ENCODE assay signal across 29 cellular contexts in genomic region chr9:38281196-38281595, GRCh38.
"Had no signal": no experiment of that assay in that cellular context is flagged by ENCODE, and none has a peak within 500 bp of the region (broad histone marks: within the 10 kb centered on the region; RNA-seq: fewer than 3 reads in every experiment).

No MANE protein-coding gene starts in this region.

- H3K4me1 ChIP-seq: left lung, lower lobe of right lung, parathyroid adenoma, psoas muscle, right lobe of liver, tibial nerve, uterus had no signal

- H3K27me3 ChIP-seq: left lung, neutrophil, right lobe of liver, tibial nerve, uterus had no signal

- H3K79me2 ChIP-seq: parathyroid adenoma had no signal

- H3K4me2 ChIP-seq: neural progenitor cell, smooth muscle cell had no signal

- H3K4me1 Mint-ChIP-seq: naive B cell; stimulated activated memory B cell treated with anti-CD40 and anti-IgM and Interleukin-4, amounts not matched to agents 10 μg/mL and 1 μg/mL and 100 μg/mL, for 72 hours had no signal

- ATAC-seq: left colon; left lung; lower lobe of right lung; natural killer cell; psoas muscle; stimulated activated memory B cell treated with anti-CD40 and anti-IgM and Interleukin-4, amounts not matched to agents 10 μg/mL and 1 μg/mL and 100 μg/mL, for 72 hours; stimulated activated naive CD8-positive, alpha-beta T cell treated with anti-CD3 and anti-CD28 coated beads, Interleukin-15, amount 100 ng/mL, for 72 hours had no signal

- H3K27ac ChIP-seq: left lung, lower lobe of right lung, neural progenitor cell, neutrophil, parathyroid adenoma, psoas muscle, right lobe of liver, tibial nerve, uterus had no signal

- DNase-seq: hippocampal formation; immature natural killer cell; kidney; left colon; left lung; lower lobe of right lung; mammary epithelial cell; mesenchymal stem cell; naive B cell; natural killer cell; nephron progenitor cell; psoas muscle; stimulated activated CD4-positive, alpha-beta T cell treated with anti-CD3 and anti-CD28 coated beads, Interleukin-1b, Interleukin-23, amount 100 ng/mL, for 48 hours; stimulated activated CD4-positive, alpha-beta T cell treated with anti-CD3 and anti-CD28 coated beads, Interleukin-2, amount 100 ng/mL, for 48 hours; stimulated activated CD4-positive, alpha-beta T cell treated with anti-CD3 and anti-CD28 coated beads, Interleukin-4, amount 100 ng/mL, for 4 hours; stimulated activated CD8-positive, alpha-beta memory T cell treated with anti-CD3 and anti-CD28 coated beads, Interleukin-4, amount 100 ng/mL, for 48 hours; stimulated activated naive CD4-positive, alpha-beta T cell treated with Interleukin-2 at 50 U/mL for 16 hours; stimulated activated naive CD8-positive, alpha-beta T cell treated with anti-CD3 and anti-CD28 coated beads, Interleukin-15, amount 100 ng/mL, for 72 hours; substantia nigra; uterus had no signal

- H3K36me3 ChIP-seq: left lung, lower lobe of right lung, neural progenitor cell, neutrophil, right lobe of liver, tibial nerve, uterus had no signal

- H3K36me3 Mint-ChIP-seq: immature natural killer cell; mesothelial cell of epicardium; naive B cell; natural killer cell; neural progenitor cell; stimulated activated memory B cell treated with anti-CD40 and anti-IgM and Interleukin-4, amounts not matched to agents 10 μg/mL and 1 μg/mL and 100 μg/mL, for 72 hours; type B pancreatic cell had no signal

- H3K27ac Mint-ChIP-seq: immature natural killer cell; mesothelial cell of epicardium; naive B cell; nephron progenitor cell; stimulated activated memory B cell treated with anti-CD40 and anti-IgM and Interleukin-4, amounts not matched to agents 10 μg/mL and 1 μg/mL and 100 μg/mL, for 72 hours; stimulated activated naive CD8-positive, alpha-beta T cell treated with anti-CD3 and anti-CD28 coated beads, Interleukin-15, amount 100 ng/mL, for 72 hours; type B pancreatic cell had no signal

- H3K9me3 Mint-ChIP-seq: immature natural killer cell; mesothelial cell of epicardium; natural killer cell; nephron progenitor cell; neural progenitor cell; stimulated activated memory B cell treated with anti-CD40 and anti-IgM and Interleukin-4, amounts not matched to agents 10 μg/mL and 1 μg/mL and 100 μg/mL, for 72 hours; stimulated activated naive CD8-positive, alpha-beta T cell treated with anti-CD3 and anti-CD28 coated beads, Interleukin-15, amount 100 ng/mL, for 72 hours; type B pancreatic cell had no signal

- H3K4me3 ChIP-seq: left lung, lower lobe of right lung, neural progenitor cell, psoas muscle, right lobe of liver, smooth muscle cell, tibial nerve, uterus had no signal

- H3K9ac ChIP-seq: neural progenitor cell, parathyroid adenoma had no signal

- H2AFZ ChIP-seq: neural progenitor cell, parathyroid adenoma had no signal

- H3K9me3 ChIP-seq: left lung, lower lobe of right lung, neutrophil, psoas muscle, right lobe of liver, tibial nerve, uterus had no signal

- H3K4me3 Mint-ChIP-seq: mesothelial cell of epicardium; naive B cell; natural killer cell; nephron progenitor cell; neural progenitor cell; stimulated activated memory B cell treated with anti-CD40 and anti-IgM and Interleukin-4, amounts not matched to agents 10 μg/mL and 1 μg/mL and 100 μg/mL, for 72 hours; stimulated activated naive CD8-positive, alpha-beta T cell treated with anti-CD3 and anti-CD28 coated beads, Interleukin-15, amount 100 ng/mL, for 72 hours; type B pancreatic cell had no signal
